13 cellular contexts compared by ENCODE assay signal in the genomic region with DNA sequence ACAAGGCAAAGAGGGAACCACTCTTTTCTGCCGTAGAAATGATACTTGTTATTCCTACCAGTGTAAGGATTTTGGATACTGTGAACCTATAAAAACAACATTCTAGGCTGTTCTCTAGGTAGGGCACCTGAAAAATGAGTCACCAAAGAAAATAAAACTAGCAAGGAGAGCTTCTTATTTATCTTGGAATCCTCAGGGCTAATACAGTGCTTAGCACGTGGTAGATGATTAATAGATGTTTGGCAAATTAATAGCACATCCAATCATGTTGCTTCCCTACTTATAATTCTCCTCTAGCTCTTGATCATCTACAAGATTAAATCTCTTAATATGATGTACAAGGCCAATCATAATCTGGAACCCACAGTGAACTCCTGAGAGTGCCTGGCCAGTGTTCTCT.
A peak's percentile ranks its signal among the peaks of the same experiment; 100 is the strongest.
DNase-seq lines count a peak whose midpoint lies in the region; ATAC-seq lines count a peak whose summit lies in the region.
"Had no signal": no experiment of that assay in that cellular context is flagged by ENCODE, and none has a peak within 500 bp of the region (broad histone marks: within the 10 kb centered on the region; RNA-seq: fewer than 3 reads in every experiment).

No MANE protein-coding gene starts in this region.

- no peak for DNase-seq in CD8-positive, alpha-beta memory T cell
- DNase-seq in NCI-H82 (lab: John Stamatoyannopoulos, UW) (peak; percentile 22), SKM-1 treated with dmso at 0.1 percent for 144 hours (lab: John Stamatoyannopoulos, UW; ENCODE audit: unreplicated experiment) (no peak), superior temporal gyrus (ENCODE audit: extremely low spot score) (no peak)
- DNase-seq in effector memory CD4-positive, alpha-beta T cell: no peak
- DNase-seq in natural killer cell treated with Interleukin-12 subunit alpha and Interleukin-12 subunit beta and Interleukin-15 and Interleukin-18, amount 100 ng/mL, for 72 hours (ENCODE audit: low spot score): no peak
- DNase-seq: lower lobe of right lung; NCI-H187; NCI-H69; stimulated activated CD4-positive, alpha-beta T cell treated with anti-CD3 and anti-CD28 coated beads, Interleukin-12 subunit alpha, Interleukin-12 subunit beta, amount 100 ng/mL, for 4 hours had no signal

- H3K27me3 Mint-ChIP-seq in CD8-positive, alpha-beta memory T cell: no peaks in the 10 kb centered on the region
- H3K27me3 Mint-ChIP-seq in natural killer cell treated with Interleukin-12 subunit alpha and Interleukin-12 subunit beta and Interleukin-15 and Interleukin-18, amount 100 ng/mL, for 72 hours: no peaks in the 10 kb centered on the region
- H3K27me3 Mint-ChIP-seq: brain, progenitor cell of endocrine pancreas had no signal

- H3K27ac ChIP-seq in CD8-positive, alpha-beta memory T cell (ENCODE audit: low read depth, low read length): no peak overlapping the region
- peak overlapping the region; percentile 36 for H3K27ac ChIP-seq in effector memory CD4-positive, alpha-beta T cell (ENCODE audit: insufficient read depth, low read length, poor library complexity, severe bottlenecking)
- H3K27ac ChIP-seq: lower lobe of right lung had no signal

- no peak overlapping the region for H3K4me3 ChIP-seq in CD8-positive, alpha-beta memory T cell (ENCODE audit: low read length)
- no peak overlapping the region for H3K4me3 ChIP-seq in effector memory CD4-positive, alpha-beta T cell (ENCODE audit: insufficient read depth, low read depth, low read length, poor library complexity, severe bottlenecking)
- H3K4me3 ChIP-seq: lower lobe of right lung had no signal

- H3K36me3 Mint-ChIP-seq in CD8-positive, alpha-beta memory T cell: peaks cover 0 to 11% (median 2%) of the 10 kb centered on the region in 3 donors
- H3K36me3 Mint-ChIP-seq in natural killer cell treated with Interleukin-12 subunit alpha and Interleukin-12 subunit beta and Interleukin-15 and Interleukin-18, amount 100 ng/mL, for 72 hours: no peaks in the 10 kb centered on the region

- peaks cover 75% of the 10 kb centered on the region for H3K4me1 ChIP-seq in CD8-positive, alpha-beta memory T cell (ENCODE audit: insufficient read depth, low read length)
- H3K4me1 ChIP-seq in effector memory CD4-positive, alpha-beta T cell (ENCODE audit: control insufficient read depth, insufficient read depth, low read length, poor library complexity, severe bottlenecking): peaks cover 34% of the 10 kb centered on the region

- ATAC-seq in natural killer cell treated with Interleukin-12 subunit alpha and Interleukin-12 subunit beta and Interleukin-15 and Interleukin-18, amount 100 ng/mL, for 72 hours: no peak
- no peak for ATAC-seq in GM19463 (IDR thresholded peaks at IDR 0.05; ENCODE audit: unreplicated experiment)

- POLR2A ChIA-PET in CD8-positive, alpha-beta memory T cell (lab: Charles Lee): interaction anchor here (1.1 kb wide), 1 partner anchor 13 kb away, joined by 3 read pairs; no protein-coding TSS in a partner anchor

- H3K9me3 Mint-ChIP-seq in CD8-positive, alpha-beta memory T cell: no peaks in the 10 kb centered on the region
- no peaks in the 10 kb centered on the region for H3K9me3 Mint-ChIP-seq in natural killer cell treated with Interleukin-12 subunit alpha and Interleukin-12 subunit beta and Interleukin-15 and Interleukin-18, amount 100 ng/mL, for 72 hours
- H3K9me3 Mint-ChIP-seq: brain had no signal

- CTCF ChIA-PET in CD8-positive, alpha-beta memory T cell (lab: Charles Lee): interaction anchor here (1.0 to 1.9 kb wide), 3 partner anchors 10 to 74 kb away, joined by 3 to 5 read pairs (median 3); partner anchors contain the start of gene AAK1

- peaks cover 3% of the 10 kb centered on the region for H3K36me3 ChIP-seq in CD8-positive, alpha-beta memory T cell (ENCODE audit: insufficient read depth, low read length)
- no peaks in the 10 kb centered on the region for H3K36me3 ChIP-seq in effector memory CD4-positive, alpha-beta T cell (ENCODE audit: control insufficient read depth, insufficient read depth, low read length)
- H3K36me3 ChIP-seq: lower lobe of right lung had no signal

- peak overlapping the region in 2 of 7 donors; percentile 16 to 56 for H3K4me3 Mint-ChIP-seq in CD8-positive, alpha-beta memory T cell
- H3K4me3 Mint-ChIP-seq in natural killer cell treated with Interleukin-12 subunit alpha and Interleukin-12 subunit beta and Interleukin-15 and Interleukin-18, amount 100 ng/mL, for 72 hours: no peak overlapping the region
- H3K4me3 Mint-ChIP-seq: brain had no signal

- peaks cover 83 to 91% (median 89%) of the 10 kb centered on the region in 3 donors for H3K4me1 Mint-ChIP-seq in CD8-positive, alpha-beta memory T cell
- H3K4me1 Mint-ChIP-seq in natural killer cell treated with Interleukin-12 subunit alpha and Interleukin-12 subunit beta and Interleukin-15 and Interleukin-18, amount 100 ng/mL, for 72 hours (ENCODE audit: low read depth in 2 of 2): peaks cover 64 to 72% of the 10 kb centered on the region in 2 donors

- peak overlapping the region; percentile 49 to 91 (median 88) for H3K27ac Mint-ChIP-seq in CD8-positive, alpha-beta memory T cell
- peak overlapping the region; percentile 12 to 58 for H3K27ac Mint-ChIP-seq in natural killer cell treated with Interleukin-12 subunit alpha and Interleukin-12 subunit beta and Interleukin-15 and Interleukin-18, amount 100 ng/mL, for 72 hours
- H3K27ac Mint-ChIP-seq: brain, progenitor cell of endocrine pancreas had no signal

- no peaks in the 10 kb centered on the region for H3K9me3 ChIP-seq in CD8-positive, alpha-beta memory T cell (ENCODE audit: low read length)
- no peaks in the 10 kb centered on the region for H3K9me3 ChIP-seq in effector memory CD4-positive, alpha-beta T cell (ENCODE audit: control insufficient read depth, low read length)
- H3K9me3 ChIP-seq: lower lobe of right lung had no signal

- no peaks in the 10 kb centered on the region for H3K27me3 ChIP-seq in CD8-positive, alpha-beta memory T cell (ENCODE audit: insufficient read depth, low read length, poor library complexity, severe bottlenecking)
- no peaks in the 10 kb centered on the region for H3K27me3 ChIP-seq in effector memory CD4-positive, alpha-beta T cell (replicated peaks; ENCODE audit: control insufficient read depth, insufficient read depth, low read length, poor library complexity, severe bottlenecking)
